In genomic region chr4:62899607-62900364, GRCh38 we compare ENCODE assay signal across 9 cellular contexts.
"Had no signal": no experiment of that assay in that cellular context is flagged by ENCODE, and none has a peak within 500 bp of the region (broad histone marks: within the 10 kb centered on the region; RNA-seq: fewer than 3 reads in every experiment).

No MANE protein-coding gene starts in this region.

- DNase-seq: GM23248, GOT3, H7, HFFc6 had no signal

- FAIRE-seq: HepG2 had no signal

- H3K36me3 Mint-ChIP-seq: IgD-negative memory B cell had no signal

- H3K36me3 ChIP-seq: HAP-1 had no signal

- H3K27me3 Mint-ChIP-seq: IgD-negative memory B cell had no signal

- H3K27ac Mint-ChIP-seq: HFFc6, IgD-negative memory B cell had no signal

- H3K27ac ChIP-seq: GM23248, HL-60 had no signal

- H3K4me3 Mint-ChIP-seq: HFFc6, IgD-negative memory B cell had no signal

- H3K9ac ChIP-seq: GM23248 had no signal

- H3K4me1 Mint-ChIP-seq: IgD-negative memory B cell had no signal

- H3K9me3 ChIP-seq: HAP-1 had no signal

- H2AFZ ChIP-seq: GM23248 had no signal

- H3K4me3 ChIP-seq: GM23248, HAP-1 had no signal

- ATAC-seq: HCT116, HepG2 had no signal

- H3K4me1 ChIP-seq: HAP-1 had no signal
